In the genomic region with DNA sequence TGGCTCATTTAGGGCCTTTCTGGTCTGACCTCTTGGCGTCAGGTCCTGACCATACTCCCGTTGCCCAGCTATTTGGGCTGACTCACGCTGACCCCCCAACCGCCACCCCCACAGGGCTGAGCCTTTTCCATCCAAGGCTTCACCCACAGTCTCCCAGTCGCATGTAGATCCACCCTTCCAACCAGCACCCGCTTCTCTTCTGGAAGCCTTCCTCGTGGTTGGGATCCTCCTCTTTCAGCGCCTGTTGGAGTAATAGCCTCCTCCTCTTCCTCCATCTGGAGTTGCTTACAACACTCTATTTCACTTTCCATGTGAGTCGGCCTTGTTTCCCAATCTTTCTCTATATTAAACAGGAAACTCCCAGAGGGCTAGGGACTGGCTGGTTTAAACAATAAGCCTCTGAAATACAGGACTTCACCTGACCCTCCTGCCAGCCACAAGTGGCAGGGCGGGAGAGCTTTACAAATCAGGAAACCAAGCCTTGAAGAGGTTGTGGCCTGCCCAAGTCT, we compare ENCODE assay signal across 9 cellular contexts. TPM values are rescaled to one million over a fixed set of nuclear protein-coding genes. Genes with fewer than 3 reads are reported as not detected.
DNase-seq lines count a peak whose midpoint lies in the region; ATAC-seq and TF ChIP-seq lines count a peak whose summit lies in the region.
"Had no signal": no experiment of that assay in that cellular context is flagged by ENCODE, and none has a peak within 500 bp of the region (broad histone marks: within the 10 kb centered on the region; RNA-seq: fewer than 3 reads in every experiment).

No MANE protein-coding gene starts in this region.

- H3K27ac ChIP-seq in GM23248, result peak overlapping the region; percentile 62
- H3K27ac ChIP-seq in heart right ventricle, result peak overlapping the region in 9 of 10 donors; percentile 87 to 96 (median 92)
- H3K27ac ChIP-seq in smooth muscle cell (ENCODE audit: low read depth), result peak overlapping the region; percentile 9

- no peaks in the 10 kb centered on the region for H3K9me3 Mint-ChIP-seq in activated T-helper 1 cell treated with anti-CD3 and anti-CD28 coated beads, Interleukin-12 subunit alpha, Interleukin-12 subunit beta, Interleukin-2, Interleukin-4 antibody, amounts not matched to agents 30 ng/mL and 10 ng/mL and 1 ng/mL, durations not matched to agents 14 hours and 24 hours and 36 hours

- peak overlapping the region; percentile 26 for H3K27ac Mint-ChIP-seq in activated T-helper 1 cell treated with anti-CD3 and anti-CD28 coated beads, Interleukin-12 subunit alpha, Interleukin-12 subunit beta, Interleukin-2, Interleukin-4 antibody, amounts not matched to agents 30 ng/mL and 10 ng/mL and 1 ng/mL, durations not matched to agents 14 hours and 24 hours and 36 hours

- H3F3A ChIP-seq in GM23248 (ENCODE audit: insufficient read depth), result peaks cover 23% of the 10 kb centered on the region
- no peaks in the 10 kb centered on the region for H3F3A ChIP-seq in smooth muscle cell (ENCODE audit: low read depth)

- H3K4me3 Mint-ChIP-seq in activated T-helper 1 cell treated with anti-CD3 and anti-CD28 coated beads, Interleukin-12 subunit alpha, Interleukin-12 subunit beta, Interleukin-2, Interleukin-4 antibody, amounts not matched to agents 30 ng/mL and 10 ng/mL and 1 ng/mL, durations not matched to agents 14 hours and 24 hours and 36 hours, result no peak overlapping the region

- 28 to 31% methylated on average over 9 to 10 of the region's 10 CpGs for WGBS in GM23248 (ENCODE audit: low coverage in 1 of 2, low lambda C conversion rate in 2 of 2, missing lambda C conversion rate in 2 of 2), 2 experiments
- WGBS in heart right ventricle, 2 donors, result 69 to 76% methylated on average over 10 of the region's 10 CpGs
- 79% methylated on average over 10 of the region's 10 CpGs for WGBS in smooth muscle cell (ENCODE audit: low lambda C conversion rate)

- ATAC-seq in heart right ventricle, result peak in 6 of 8 donors; percentile 4 to 38 (median 10)
- no peak for ATAC-seq in left lobe of liver

- H3K9me3 ChIP-seq in GM23248 (ENCODE audit: low read depth), result no peaks in the 10 kb centered on the region
- H3K9me3 ChIP-seq in heart right ventricle, result no peaks in the 10 kb centered on the region
- no peaks in the 10 kb centered on the region for H3K9me3 ChIP-seq in smooth muscle cell (replicated peaks; ENCODE audit: low read depth)

- H4K20me1 ChIP-seq in GM23248 (ENCODE audit: insufficient read depth) (no peaks in the 10 kb centered on the region), smooth muscle cell (ENCODE audit: low read depth) (peaks cover 14% of the 10 kb centered on the region)

- peaks cover 42% of the 10 kb centered on the region for H3K4me1 Mint-ChIP-seq in activated T-helper 1 cell treated with anti-CD3 and anti-CD28 coated beads, Interleukin-12 subunit alpha, Interleukin-12 subunit beta, Interleukin-2, Interleukin-4 antibody, amounts not matched to agents 30 ng/mL and 10 ng/mL and 1 ng/mL, durations not matched to agents 14 hours and 24 hours and 36 hours (ENCODE audit: low read depth)

- peak overlapping the region; percentile 38; the same call in 1 of the 2 replicates for H3K9ac ChIP-seq in GM23248
- no peak overlapping the region for H3K9ac ChIP-seq in smooth muscle cell (ENCODE audit: low read depth)

- H2AFZ ChIP-seq in GM23248 (peak overlapping the region; percentile 74), smooth muscle cell (ENCODE audit: low read depth) (no peak overlapping the region)

- peak overlapping the region; percentile 51 for H3K4me2 ChIP-seq in GM23248 (ENCODE audit: unreplicated experiment)
- H3K4me2 ChIP-seq in smooth muscle cell, result no peak overlapping the region

- TF ChIP-seq CTCF in heart right ventricle (IDR thresholded peaks at IDR 0.05) (no peak), smooth muscle cell (IDR thresholded peaks at IDR 0.05; ENCODE audit: borderline replicate concordance, insufficient read depth, poor library complexity, severe bottlenecking) (no peak)

- peaks cover 27% of the 10 kb centered on the region for H3K79me2 ChIP-seq in GM23248 (ENCODE audit: insufficient read depth)
- H3K79me2 ChIP-seq in smooth muscle cell (ENCODE audit: low read depth), result peaks cover 27% of the 10 kb centered on the region

- intact Hi-C loops in activated T-helper 1 cell treated with anti-CD3 and anti-CD28 coated beads, Interleukin-12 subunit alpha, Interleukin-12 subunit beta, Interleukin-2, Interleukin-4 antibody, amounts not matched to agents 30 ng/mL and 10 ng/mL and 1 ng/mL, durations not matched to agents 14 hours and 24 hours and 36 hours (cut with micrococcal nuclease), result loop anchor here (5.0 kb wide), 2 partner anchors 199 to 341 kb away; partner anchors contain the start of genes RPL29 and UQCC5
- intact Hi-C loops in heart right ventricle (cut with DNase I), result loop anchor here in 4 of 10 donors (5.0 kb wide), 1 partner anchor 44 kb away; the partner anchor contains the start of gene POC1A (in 4 of the 4)

- H3K4me3 ChIP-seq in GM23248 (no peak overlapping the region), heart right ventricle (no peak overlapping the region), smooth muscle cell (no peak overlapping the region)

- peaks cover 17% of the 10 kb centered on the region for H3K36me3 Mint-ChIP-seq in activated T-helper 1 cell treated with anti-CD3 and anti-CD28 coated beads, Interleukin-12 subunit alpha, Interleukin-12 subunit beta, Interleukin-2, Interleukin-4 antibody, amounts not matched to agents 30 ng/mL and 10 ng/mL and 1 ng/mL, durations not matched to agents 14 hours and 24 hours and 36 hours (ENCODE audit: low read depth)

- H3K9me2 ChIP-seq in GM23248 (ENCODE audit: insufficient read depth), result no peaks in the 10 kb centered on the region

- peak; percentile 90 for DNase-seq in GM23248
- no peak for DNase-seq in activated T-helper 1 cell treated with anti-CD3 and anti-CD28 coated beads, Interleukin-12 subunit alpha, Interleukin-12 subunit beta, Interleukin-2, Interleukin-4 antibody, amounts not matched to agents 30 ng/mL and 10 ng/mL and 1 ng/mL, durations not matched to agents 14 hours and 24 hours and 36 hours (ENCODE audit: low spot score)
- DNase-seq in heart right ventricle, result no peak
- no peak for DNase-seq in smooth muscle cell (lab: John Stamatoyannopoulos, UW; ENCODE audit: unreplicated experiment)
- DNase-seq in cerebellum (ENCODE audit: low spot score), result no peak
- no peak for DNase-seq in SHP77 (lab: John Stamatoyannopoulos, UW)
- no peak for DNase-seq in left lobe of liver (ENCODE audit: low spot score)
- no peak for DNase-seq in epidermal melanocyte (ENCODE audit: insufficient read length, low spot score)

- H3K27me3 ChIP-seq in GM23248 (replicated peaks; ENCODE audit: insufficient read depth), result no peaks in the 10 kb centered on the region
- no peaks in the 10 kb centered on the region for H3K27me3 ChIP-seq in heart right ventricle
- no peaks in the 10 kb centered on the region for H3K27me3 ChIP-seq in smooth muscle cell (ENCODE audit: low read depth)

- H3K4me1 ChIP-seq in GM23248 (ENCODE audit: insufficient read depth) (peaks cover 27% of the 10 kb centered on the region), heart right ventricle (peaks cover 14 to 65% (median 51%) of the 10 kb centered on the region in 9 donors), smooth muscle cell (ENCODE audit: low read depth) (peaks cover 20% of the 10 kb centered on the region)

- H3K27me3 Mint-ChIP-seq in activated T-helper 1 cell treated with anti-CD3 and anti-CD28 coated beads, Interleukin-12 subunit alpha, Interleukin-12 subunit beta, Interleukin-2, Interleukin-4 antibody, amounts not matched to agents 30 ng/mL and 10 ng/mL and 1 ng/mL, durations not matched to agents 14 hours and 24 hours and 36 hours (ENCODE audit: insufficient read depth), result peaks cover 2% of the 10 kb centered on the region

- in situ Hi-C loops in GM23248 (cut with MboI), result no loop called here

- H3K36me3 ChIP-seq in GM23248 (ENCODE audit: low read depth), result no peaks in the 10 kb centered on the region
- peaks cover 0 to 18% (median 4%) of the 10 kb centered on the region in 9 donors for H3K36me3 ChIP-seq in heart right ventricle
- H3K36me3 ChIP-seq in smooth muscle cell (ENCODE audit: low read depth), result no peaks in the 10 kb centered on the region

RNA-seq across cellular contexts. Expression of gene ALAS1, which starts 2.1 kb away (rescaled TPM):
- total RNA-seq in GM23248 (2014; rRNA removed; shearing (Covaris generic)), result 21.2 and 33.9 TPM in 2 replicates
- polyA plus RNA-seq in GM23248 (2016; fragmentation: Nextera tagmentation; extraction: Ambion mirVana), result 30.4 and 31.0 TPM in 2 replicates
- 105 and 110 TPM in 2 replicates for total RNA-seq in activated T-helper 1 cell treated with anti-CD3 and anti-CD28 coated beads, Interleukin-12 subunit alpha, Interleukin-12 subunit beta, Interleukin-2, Interleukin-4 antibody, amounts not matched to agents 30 ng/mL and 10 ng/mL and 1 ng/mL, durations not matched to agents 14 hours and 24 hours and 36 hours
- total RNA-seq in heart right ventricle, result 100 to 1,000 TPM; 117 to 233 (median 177) TPM
- 10 to 100 TPM; 55.2 to 98.4 TPM for polyA plus RNA-seq in heart right ventricle
- total RNA-seq in smooth muscle cell, result 35.7 and 50.2 TPM in 2 replicates
- 59.4 and 66.7 TPM in 2 replicates for polyA plus RNA-seq in smooth muscle cell
- total RNA-seq in cerebellum, result 34.6 TPM
- 187 TPM for total RNA-seq in left lobe of liver

RNA-seq across cellular contexts. Expression of gene TLR9, which starts 29.6 kb away (rescaled TPM):
- not detected in 2 replicates for total RNA-seq in GM23248 (2014; rRNA removed; shearing (Covaris generic))
- 0.11 TPM in 1 of 2 replicates, not detected in the other for polyA plus RNA-seq in GM23248 (2016; fragmentation: Nextera tagmentation; extraction: Ambion mirVana)
- 0.47 TPM in 1 of 2 replicates, not detected in the other for total RNA-seq in activated T-helper 1 cell treated with anti-CD3 and anti-CD28 coated beads, Interleukin-12 subunit alpha, Interleukin-12 subunit beta, Interleukin-2, Interleukin-4 antibody, amounts not matched to agents 30 ng/mL and 10 ng/mL and 1 ng/mL, durations not matched to agents 14 hours and 24 hours and 36 hours
- under 1 TPM in 8 of 10 donors, not detected in 2; 0.12 to 0.46 (median 0.30) TPM for total RNA-seq in heart right ventricle
- polyA plus RNA-seq in heart right ventricle, result under 1 TPM in 1 of 2 donors, not detected in 1; 0.06 TPM
- total RNA-seq in smooth muscle cell, result 0.09 TPM in 1 of 2 replicates, not detected in the other
- polyA plus RNA-seq in smooth muscle cell, result not detected in 2 replicates
- total RNA-seq in cerebellum, result 0.09 TPM
- total RNA-seq in left lobe of liver, result not detected
- total RNA-seq: HT-29 had no signal

RNA-seq across cellular contexts. Expression of gene POC1A, which starts 41.7 kb away (rescaled TPM):
- 2.3 and 5.2 TPM in 2 replicates for total RNA-seq in GM23248 (2014; rRNA removed; shearing (Covaris generic))
- polyA plus RNA-seq in GM23248 (2016; fragmentation: Nextera tagmentation; extraction: Ambion mirVana), result 11.0 and 11.8 TPM in 2 replicates
- 20.3 and 24.9 TPM in 2 replicates for total RNA-seq in activated T-helper 1 cell treated with anti-CD3 and anti-CD28 coated beads, Interleukin-12 subunit alpha, Interleukin-12 subunit beta, Interleukin-2, Interleukin-4 antibody, amounts not matched to agents 30 ng/mL and 10 ng/mL and 1 ng/mL, durations not matched to agents 14 hours and 24 hours and 36 hours
- 1 to 10 TPM in 5 of 10 donors, under 1 TPM in 5; 0.60 to 3.5 (median 1.1) TPM for total RNA-seq in heart right ventricle
- 1 to 10 TPM in 1 of 2 donors, under 1 TPM in 1; 0.44 to 1.9 TPM for polyA plus RNA-seq in heart right ventricle
- 1.8 and 3.2 TPM in 2 replicates for total RNA-seq in smooth muscle cell
- 7.6 and 7.9 TPM in 2 replicates for polyA plus RNA-seq in smooth muscle cell
- total RNA-seq in cerebellum, result 4.2 TPM
- total RNA-seq in left lobe of liver, result 2.1 TPM

RNA-seq across cellular contexts. Expression of gene TWF2, which starts 43.1 kb away (rescaled TPM):
- 124 and 137 TPM in 2 replicates for total RNA-seq in GM23248 (2014; rRNA removed; shearing (Covaris generic))
- polyA plus RNA-seq in GM23248 (2016; fragmentation: Nextera tagmentation; extraction: Ambion mirVana) (95.1 and 105 TPM in 2 replicates), heart right ventricle (10 to 100 TPM; 44.7 to 62.8 TPM), smooth muscle cell (91.0 and 96.8 TPM in 2 replicates)
- 94.3 and 98.6 TPM in 2 replicates for total RNA-seq in activated T-helper 1 cell treated with anti-CD3 and anti-CD28 coated beads, Interleukin-12 subunit alpha, Interleukin-12 subunit beta, Interleukin-2, Interleukin-4 antibody, amounts not matched to agents 30 ng/mL and 10 ng/mL and 1 ng/mL, durations not matched to agents 14 hours and 24 hours and 36 hours
- total RNA-seq in heart right ventricle (100 to 1,000 TPM in 5 of 10 donors, 10 to 100 TPM in 5; 71.5 to 148 (median 99.1) TPM), smooth muscle cell (71.8 and 80.9 TPM in 2 replicates), cerebellum (15.1 TPM), left lobe of liver (16.8 TPM)

RNA-seq across cellular contexts. Expression of gene PPM1M, which starts 49.7 kb away (rescaled TPM):
- 26.7 and 35.7 TPM in 2 replicates for total RNA-seq in GM23248 (2014; rRNA removed; shearing (Covaris generic))
- polyA plus RNA-seq in GM23248 (2016; fragmentation: Nextera tagmentation; extraction: Ambion mirVana) (19.3 and 21.6 TPM in 2 replicates), heart right ventricle (10 to 100 TPM in 1 of 2 donors, 1 to 10 TPM in 1; 6.4 to 11.1 TPM), smooth muscle cell (11.0 and 11.9 TPM in 2 replicates)
- 57.1 and 59.5 TPM in 2 replicates for total RNA-seq in activated T-helper 1 cell treated with anti-CD3 and anti-CD28 coated beads, Interleukin-12 subunit alpha, Interleukin-12 subunit beta, Interleukin-2, Interleukin-4 antibody, amounts not matched to agents 30 ng/mL and 10 ng/mL and 1 ng/mL, durations not matched to agents 14 hours and 24 hours and 36 hours
- total RNA-seq in heart right ventricle (10 to 100 TPM in 2 of 10 donors, 1 to 10 TPM in 8; 5.2 to 17.6 (median 7.9) TPM), smooth muscle cell (6.0 and 7.0 TPM in 2 replicates), cerebellum (3.1 TPM), left lobe of liver (4.2 TPM)

Comparison
In these comparisons a context has a peak if more than half of its experiments do, and no peak if none do; other contexts are left out.
1. H3K27ac ChIP-seq: peak in every context shown above with its lines; median percentile 92 in heart right ventricle; 62 in GM23248; 9 in smooth muscle cell.